In the genomic region with DNA sequence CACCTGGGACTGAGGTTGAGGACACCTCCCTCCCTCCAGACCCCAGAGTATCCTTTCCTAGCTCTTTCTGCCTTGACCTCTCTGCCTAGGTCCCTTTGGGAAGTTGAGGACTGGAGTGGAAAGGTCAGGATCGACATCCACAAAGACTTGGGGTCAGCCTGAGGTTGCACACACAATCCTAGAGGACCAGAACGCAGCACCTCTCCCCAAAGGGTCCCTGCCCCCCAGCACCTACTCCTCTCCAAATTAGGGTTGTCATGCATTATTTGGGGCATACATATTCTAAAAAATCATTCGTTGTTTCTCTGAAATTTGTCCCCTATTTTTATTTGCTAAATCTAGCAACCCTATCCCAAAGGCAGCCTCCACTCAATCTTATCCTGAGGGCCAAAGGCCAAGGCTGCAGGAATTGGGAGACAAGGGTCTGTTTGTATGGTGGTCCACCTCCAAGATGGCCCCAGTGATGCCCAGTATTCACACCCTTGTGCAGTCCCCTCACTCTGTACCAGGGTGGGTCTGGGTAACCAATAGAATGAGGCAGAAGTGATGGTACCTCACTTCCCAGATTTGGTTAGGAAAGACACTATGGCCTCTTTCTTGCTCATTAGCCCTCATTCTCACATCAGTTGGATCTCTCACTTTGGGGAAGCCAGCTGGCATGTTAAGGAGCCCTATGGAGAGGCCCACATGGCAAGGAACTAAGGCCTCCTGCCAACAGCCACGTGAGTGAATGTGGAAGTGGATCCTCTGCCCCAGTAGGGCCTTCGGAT, we compare ENCODE assay signal across 27 cellular contexts. TPM values are rescaled to one million over a fixed set of nuclear protein-coding genes. Genes with fewer than 3 reads are reported as not detected.
"Had no signal": no experiment of that assay in that cellular context is flagged by ENCODE, and none has a peak within 500 bp of the region (broad histone marks: within the 10 kb centered on the region; RNA-seq: fewer than 3 reads in every experiment).

No MANE protein-coding gene starts in this region.

- DNase-seq: activated B cell treated with CpG ODN at 0.5 μM for 24 hours; activated CD4-positive, alpha-beta memory T cell treated with anti-CD3 and anti-CD28 coated beads, Interleukin-2, amount 10 ng/mL, durations not matched to agents 7 days and 5 days; activated CD4-positive, alpha-beta T cell treated with anti-CD3 and anti-CD28 coated beads for 36 hours; activated CD4-positive, alpha-beta T cell treated with anti-CD3 and anti-CD28 coated beads, Interleukin-2, amount 50 U/mL, for 1 hour; activated gamma-delta T cell treated with Interleukin-2 at 50 U/mL for 16 hours; activated naive CD4-positive, alpha-beta T cell treated with anti-CD3 and anti-CD28 coated beads, Interleukin-2, amount 10 ng/mL, durations not matched to agents 7 days and 5 days; activated naive CD8-positive, alpha-beta T cell treated with anti-CD3 and anti-CD28 coated beads for 36 hours; activated T-cell treated with anti-CD3 and anti-CD28 coated beads, Interleukin-2, amount 50 U/mL, for 72 hours; MG63; MV-4-11; NCI-H1092 treated with DMSO at 0.1 percent for 48 hours; NCI-H1417 treated with DMSO at 0.1 percent for 48 hours; NCI-H1694; NCI-H2029; NCI-H2107; NCI-H2171 treated with DMSO at 0.1 percent for 48 hours; NCI-H226; NCI-H774; SIG-M5; T-helper 17 cell; T-helper 9 cell had no signal

- ATAC-seq: activated CD4-positive, alpha-beta T cell treated with anti-CD3 and anti-CD28 coated beads for 36 hours; activated T-cell treated with anti-CD3 and anti-CD28 coated beads, Interleukin-2, amount 50 U/mL, for 72 hours; T-helper 17 cell had no signal

RNA-seq across cellular contexts. Expression of a gene that starts 3.5 kb away (rescaled TPM):
- total RNA-seq: activated B cell treated with CpG ODN at 0.5 μM for 24 hours; activated CD4-positive, alpha-beta memory T cell treated with anti-CD3 and anti-CD28 coated beads, Interleukin-2, amount 10 ng/mL, durations not matched to agents 7 days and 5 days; activated CD4-positive, alpha-beta T cell treated with anti-CD3 and anti-CD28 coated beads for 36 hours; activated CD8-positive, alpha-beta memory T cell treated with anti-CD3 and anti-CD28 coated beads for 36 hours; activated naive CD8-positive, alpha-beta T cell treated with anti-CD3 and anti-CD28 coated beads for 36 hours; activated T-cell treated with anti-CD3 and anti-CD28 coated beads, Interleukin-2, amount 50 U/mL, for 72 hours; activated T-helper 2 cell treated with anti-CD3 and anti-CD28 coated beads, Interferon-gamma antibody, Interleukin-2, Interleukin-4, amounts not matched to agents 10 μg/mL and 5 μg/mL and 100 μg/mL, durations not matched to agents 14 hours and 24 hours and 36 hours; ascending aorta; NCI-H460; OCI-LY7; RPMI7951; T-helper 17 cell had no signal

RNA-seq across cellular contexts. Expression of a gene that starts 10.0 kb away (rescaled TPM):
- total RNA-seq: activated B cell treated with CpG ODN at 0.5 μM for 24 hours; activated CD4-positive, alpha-beta memory T cell treated with anti-CD3 and anti-CD28 coated beads, Interleukin-2, amount 10 ng/mL, durations not matched to agents 7 days and 5 days; activated CD4-positive, alpha-beta T cell treated with anti-CD3 and anti-CD28 coated beads for 36 hours; activated CD8-positive, alpha-beta memory T cell treated with anti-CD3 and anti-CD28 coated beads for 36 hours; activated naive CD8-positive, alpha-beta T cell treated with anti-CD3 and anti-CD28 coated beads for 36 hours; activated T-cell treated with anti-CD3 and anti-CD28 coated beads, Interleukin-2, amount 50 U/mL, for 72 hours; activated T-helper 2 cell treated with anti-CD3 and anti-CD28 coated beads, Interferon-gamma antibody, Interleukin-2, Interleukin-4, amounts not matched to agents 10 μg/mL and 5 μg/mL and 100 μg/mL, durations not matched to agents 14 hours and 24 hours and 36 hours; ascending aorta; OCI-LY7; RPMI7951; T-helper 17 cell had no signal

RNA-seq across cellular contexts. Expression of a gene that starts 15.8 kb away (rescaled TPM):
- total RNA-seq: activated B cell treated with CpG ODN at 0.5 μM for 24 hours; activated CD4-positive, alpha-beta memory T cell treated with anti-CD3 and anti-CD28 coated beads, Interleukin-2, amount 10 ng/mL, durations not matched to agents 7 days and 5 days; activated CD4-positive, alpha-beta T cell treated with anti-CD3 and anti-CD28 coated beads for 36 hours; activated CD8-positive, alpha-beta memory T cell treated with anti-CD3 and anti-CD28 coated beads for 36 hours; activated naive CD8-positive, alpha-beta T cell treated with anti-CD3 and anti-CD28 coated beads for 36 hours; activated T-helper 2 cell treated with anti-CD3 and anti-CD28 coated beads, Interferon-gamma antibody, Interleukin-2, Interleukin-4, amounts not matched to agents 10 μg/mL and 5 μg/mL and 100 μg/mL, durations not matched to agents 14 hours and 24 hours and 36 hours; ascending aorta; NCI-H460; OCI-LY7; RPMI7951; T-helper 17 cell had no signal
